ENCODE assay signal across 3 cellular contexts in genomic region chr17:79870540-79870939, GRCh38.
TF ChIP-seq lines count a peak whose summit lies in the region.

No MANE protein-coding gene starts in this region.

TF ChIP-seq in SK-N-SH, 30 proteins besides CTCF, POLR2A, EP300 and RAD21 (continues in another document):
- TF ChIP-seq PBX3 (IDR thresholded peaks at IDR 0.05) (no peak), TCF12 (IDR thresholded peaks at IDR 0.05) (no peak), FOXJ3 (CRISPR knock-in tag; IDR thresholded peaks at IDR 0.05) (no peak), ELF1 (IDR thresholded peaks at IDR 0.05) (no peak), GABPA (IDR thresholded peaks at IDR 0.05; ENCODE audit: low read depth) (no peak), RXRA (IDR thresholded peaks at IDR 0.05; ENCODE audit: borderline replicate concordance, low read depth) (no peak), POLR2AphosphoS5 (IDR thresholded peaks at IDR 0.05; ENCODE audit: low read depth, low read length) (no peak), TEAD4 (IDR thresholded peaks at IDR 0.05; ENCODE audit: borderline replicate concordance, insufficient read depth) (no peak), USF1 (IDR thresholded peaks at IDR 0.05; ENCODE audit: borderline replicate concordance, low read depth) (no peak), RCOR1 (IDR thresholded peaks at IDR 0.05; ENCODE audit: low read length) (no peak), JUND (IDR thresholded peaks at IDR 0.05) (no peak), USF2 (IDR thresholded peaks at IDR 0.05; ENCODE audit: borderline replicate concordance, low read depth, low read length) (no peak), SMC3 (IDR thresholded peaks at IDR 0.05; ENCODE audit: low read depth, low read length) (no peak), SIN3A (IDR thresholded peaks at IDR 0.05; ENCODE audit: borderline replicate concordance, low read depth, low read length) (no peak), IRF3 (IDR thresholded peaks at IDR 0.05; ENCODE audit: low read depth, low read length) (no peak), MEF2A (IDR thresholded peaks at IDR 0.05; ENCODE audit: borderline replicate concordance, low read depth) (no peak)

TF ChIP-seq in SK-N-SH treated with all-trans-retinoic acid at 6 μM for 48 hours, 23 proteins besides CTCF, POLR2A, EP300 and RAD21:
- TF ChIP-seq TSHZ2 (CRISPR knock-in tag; IDR thresholded peaks at IDR 0.05) (no peak), ZNF70 (CRISPR knock-in tag; IDR thresholded peaks at IDR 0.05) (no peak), CSDC2 (CRISPR knock-in tag; IDR thresholded peaks at IDR 0.05) (no peak), POU6F1 (CRISPR knock-in tag; IDR thresholded peaks at IDR 0.05; ENCODE audit: borderline replicate concordance, low read depth) (no peak), TCF4 (CRISPR knock-in tag; IDR thresholded peaks at IDR 0.05; ENCODE audit: borderline replicate concordance) (no peak), OSR1 (CRISPR knock-in tag; IDR thresholded peaks at IDR 0.05) (no peak), TOX (CRISPR knock-in tag; IDR thresholded peaks at IDR 0.05; ENCODE audit: borderline replicate concordance) (no peak), BACH2 (CRISPR knock-in tag; IDR thresholded peaks at IDR 0.05; ENCODE audit: borderline replicate concordance) (no peak), GLIS3 (CRISPR knock-in tag; IDR thresholded peaks at IDR 0.05) (no peak), CREB5 (CRISPR knock-in tag; IDR thresholded peaks at IDR 0.05; ENCODE audit: low read depth) (no peak), ZFP30 (CRISPR knock-in tag; IDR thresholded peaks at IDR 0.05) (no peak), ARNTL (CRISPR knock-in tag; IDR thresholded peaks at IDR 0.05; ENCODE audit: borderline replicate concordance, low read depth) (no peak)

TF ChIP-seq in H1, 55 proteins besides CTCF, POLR2A, EP300 and RAD21:
- no peak for TF ChIP-seq NANOG (IDR thresholded peaks at IDR 0.05; ENCODE audit: insufficient read depth, low read depth, low read length, poor library complexity, severe bottlenecking)
- TF ChIP-seq KDM4A (IDR thresholded peaks at IDR 0.05; ENCODE audit: low read depth, low read length, severe bottlenecking): no peak
- no peak for TF ChIP-seq RXRA (IDR thresholded peaks at IDR 0.05; ENCODE audit: insufficient read depth, low read depth, low read length)
- no peak for TF ChIP-seq BRCA1 (IDR thresholded peaks at IDR 0.05; ENCODE audit: low read depth, low read length)
TF ChIP-seq in H1: peak in this region for 0.
